Comparison of ENCODE assay signal across 16 cellular contexts in genomic region chr2:43748333-43748732, GRCh38. TPM values are rescaled to one million over a fixed set of nuclear protein-coding genes. Genes with fewer than 3 reads are reported as not detected.
DNase-seq lines count a peak whose midpoint lies in the region; ATAC-seq and TF ChIP-seq lines count a peak whose summit lies in the region.
"Had no signal": no experiment of that assay in that cellular context is flagged by ENCODE, and none has a peak within 500 bp of the region (broad histone marks: within the 10 kb centered on the region; RNA-seq: fewer than 3 reads in every experiment).

No MANE protein-coding gene starts in this region.

- no peak overlapping the region for H3K27ac Mint-ChIP-seq in endodermal cell
- H3K27ac Mint-ChIP-seq: B cell; CD8-positive, alpha-beta T cell had no signal

- H3K4me1 Mint-ChIP-seq in activated T-cell treated with anti-CD3 and anti-CD28 coated beads, Interleukin-2, amount 50 U/mL, for 4 hours (ENCODE audit: low read depth) = no peaks in the 10 kb centered on the region
- peaks cover 11% of the 10 kb centered on the region for H3K4me1 Mint-ChIP-seq in endodermal cell
- H3K4me1 Mint-ChIP-seq: B cell had no signal

- no peak for ATAC-seq in activated T-cell treated with anti-CD3 and anti-CD28 coated beads, Interleukin-2, amount 50 U/mL, for 4 hours
- no peak for ATAC-seq in HG03432 (IDR thresholded peaks at IDR 0.05; ENCODE audit: unreplicated experiment)
- ATAC-seq: CD8-positive, alpha-beta T cell had no signal

- H3K27me3 Mint-ChIP-seq in activated T-cell treated with anti-CD3 and anti-CD28 coated beads, Interleukin-2, amount 50 U/mL, for 4 hours (ENCODE audit: low read depth) = no peaks in the 10 kb centered on the region
- H3K27me3 Mint-ChIP-seq in endodermal cell (ENCODE audit: insufficient read depth) = no peaks in the 10 kb centered on the region

- H3K4me3 ChIP-seq in ascending aorta = no peak overlapping the region
- no peak overlapping the region for H3K4me3 ChIP-seq in endodermal cell (ENCODE audit: low read length)

- DNase-seq in activated T-cell treated with anti-CD3 and anti-CD28 coated beads for 48 hours (ENCODE audit: low read depth) (peak; percentile 17), ascending aorta (ENCODE audit: low spot score in 2 of 2) (no peak), endodermal cell (no peak)
- DNase-seq in activated T-cell treated with anti-CD3 and anti-CD28 coated beads, Interleukin-2, amount 50 U/mL, for 4 hours = no peak
- peak; percentile 23 to 50 for DNase-seq in stimulated activated CD4-positive, alpha-beta T cell treated with anti-CD3 and anti-CD28 coated beads, Interleukin-2, amount 100 ng/mL, for 24 hours
- DNase-seq in stimulated activated CD8-positive, alpha-beta memory T cell treated with anti-CD3 and anti-CD28 coated beads, Interleukin-4, amount 100 ng/mL, for 48 hours = peak; percentile 54
- DNase-seq: ACHN; CD8-positive, alpha-beta T cell; DND-41; GF-D8; GOT3; NCI-H1436; NCI-H2029 treated with DMSO at 0.1 percent for 48 hours; NCI-H510A treated with DMSO at 0.1 percent for 48 hours had no signal

- TF ChIP-seq CTCF in ascending aorta (IDR thresholded peaks at IDR 0.05) (no peak), endodermal cell (conservative IDR thresholded peaks at IDR 0.05) (no peak)

- no peaks in the 10 kb centered on the region for H3K9me3 Mint-ChIP-seq in activated T-cell treated with anti-CD3 and anti-CD28 coated beads, Interleukin-2, amount 50 U/mL, for 4 hours
- no peaks in the 10 kb centered on the region for H3K9me3 Mint-ChIP-seq in endodermal cell
- H3K9me3 Mint-ChIP-seq: CD8-positive, alpha-beta T cell had no signal

- H3K36me3 Mint-ChIP-seq in activated T-cell treated with anti-CD3 and anti-CD28 coated beads, Interleukin-2, amount 50 U/mL, for 4 hours (ENCODE audit: insufficient read depth) = peaks cover 1% of the 10 kb centered on the region
- no peaks in the 10 kb centered on the region for H3K36me3 Mint-ChIP-seq in endodermal cell (ENCODE audit: low read depth)
- H3K36me3 Mint-ChIP-seq: CD8-positive, alpha-beta T cell had no signal

- H3K4me1 ChIP-seq in ascending aorta = peaks cover 2 to 18% of the 10 kb centered on the region in 2 donors
- H3K4me1 ChIP-seq in endodermal cell (ENCODE audit: control insufficient read depth, insufficient read depth, low read length) = no peaks in the 10 kb centered on the region

- H3K36me3 ChIP-seq in ascending aorta (no peaks in the 10 kb centered on the region), endodermal cell (ENCODE audit: control insufficient read depth, insufficient read depth, low read length) (no peaks in the 10 kb centered on the region)

- peak overlapping the region; percentile 57 to 61 for H3K27ac ChIP-seq in ascending aorta
- H3K27ac ChIP-seq in endodermal cell (ENCODE audit: low read depth, low read length) = no peak overlapping the region

- H3K9me3 ChIP-seq in ascending aorta (no peaks in the 10 kb centered on the region), endodermal cell (ENCODE audit: control insufficient read depth, low read length) (no peaks in the 10 kb centered on the region)

- no peaks in the 10 kb centered on the region for H3K27me3 ChIP-seq in ascending aorta
- no peaks in the 10 kb centered on the region for H3K27me3 ChIP-seq in endodermal cell (ENCODE audit: control insufficient read depth, insufficient read depth, low read length, poor library complexity, severe bottlenecking)

- no peak overlapping the region for H3K4me3 Mint-ChIP-seq in activated T-cell treated with anti-CD3 and anti-CD28 coated beads, Interleukin-2, amount 50 U/mL, for 4 hours
- H3K4me3 Mint-ChIP-seq in endodermal cell = no peak overlapping the region
- H3K4me3 Mint-ChIP-seq: B cell; CD8-positive, alpha-beta T cell had no signal

- intact Hi-C loops in ascending aorta (cut with DNase I) = no loop called here

- 77 to 87% methylated on average over 4 to 5 of the region's 5 CpGs for WGBS in endodermal cell (ENCODE audit: insufficient coverage in 1 of 2, insufficient read length in 1 of 2), 2 experiments

- H3K9ac ChIP-seq in endodermal cell (ENCODE audit: extremely low read depth, low read length, poor library complexity, severe bottlenecking) = no peak overlapping the region

RNA-seq across cellular contexts. Expression of gene DYNC2LI1, which starts 25.5 kb away (rescaled TPM):
- total RNA-seq in activated T-cell treated with anti-CD3 and anti-CD28 coated beads, Interleukin-2, amount 50 U/mL, for 4 hours = 1 to 10 TPM; 5.0 to 7.5 (median 5.2) TPM
- total RNA-seq in ascending aorta (2.9 TPM), endodermal cell (10 to 100 TPM; 17.1 to 39.7 TPM)
- polyA plus RNA-seq in endodermal cell (2013, experiment 1 of 2) = 29.0 TPM
- polyA plus RNA-seq in endodermal cell (2013, experiment 2 of 2) = 29.6 TPM

Comparison
In these comparisons a context has a peak if more than half of its experiments do, and no peak if none do; other contexts are left out.
1. DNase-seq: peak in activated T-cell treated with anti-CD3 and anti-CD28 coated beads for 48 hours (single experiment), stimulated activated CD4-positive, alpha-beta T cell treated with anti-CD3 and anti-CD28 coated beads, Interleukin-2, amount 100 ng/mL, for 24 hours (2 of 2) and stimulated activated CD8-positive, alpha-beta memory T cell treated with anti-CD3 and anti-CD28 coated beads, Interleukin-4, amount 100 ng/mL, for 48 hours (single experiment); none in activated T-cell treated with anti-CD3 and anti-CD28 coated beads, Interleukin-2, amount 50 U/mL, for 4 hours (single experiment), ascending aorta (0 of 2) and endodermal cell (single experiment).